ENCODE assay signal across 1 cellular context in the genomic region with DNA sequence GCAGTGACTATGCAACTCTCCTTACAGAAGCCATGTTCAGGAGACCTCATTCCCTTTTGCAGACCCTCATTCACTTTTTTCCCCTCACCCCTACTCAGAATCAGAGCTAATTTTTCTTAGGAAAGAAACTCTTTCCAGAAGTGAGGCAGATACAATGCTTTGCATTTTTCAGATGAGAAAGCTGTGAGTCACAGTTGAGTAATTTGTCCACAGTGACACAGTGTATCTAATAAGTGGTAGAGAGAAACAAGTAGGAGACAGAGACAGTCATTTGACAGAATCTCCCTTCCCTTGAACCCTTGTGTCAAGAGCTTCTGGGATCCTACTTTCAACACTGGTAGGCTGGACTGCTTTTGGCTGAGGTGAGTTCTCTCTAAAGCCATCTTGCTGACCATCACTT.
TF ChIP-seq lines count a peak whose summit lies in the region.

No MANE protein-coding gene starts in this region.

TF ChIP-seq in GM23338, 12 proteins besides CTCF, POLR2A, EP300 and RAD21:
- TF ChIP-seq, protein P1, sequence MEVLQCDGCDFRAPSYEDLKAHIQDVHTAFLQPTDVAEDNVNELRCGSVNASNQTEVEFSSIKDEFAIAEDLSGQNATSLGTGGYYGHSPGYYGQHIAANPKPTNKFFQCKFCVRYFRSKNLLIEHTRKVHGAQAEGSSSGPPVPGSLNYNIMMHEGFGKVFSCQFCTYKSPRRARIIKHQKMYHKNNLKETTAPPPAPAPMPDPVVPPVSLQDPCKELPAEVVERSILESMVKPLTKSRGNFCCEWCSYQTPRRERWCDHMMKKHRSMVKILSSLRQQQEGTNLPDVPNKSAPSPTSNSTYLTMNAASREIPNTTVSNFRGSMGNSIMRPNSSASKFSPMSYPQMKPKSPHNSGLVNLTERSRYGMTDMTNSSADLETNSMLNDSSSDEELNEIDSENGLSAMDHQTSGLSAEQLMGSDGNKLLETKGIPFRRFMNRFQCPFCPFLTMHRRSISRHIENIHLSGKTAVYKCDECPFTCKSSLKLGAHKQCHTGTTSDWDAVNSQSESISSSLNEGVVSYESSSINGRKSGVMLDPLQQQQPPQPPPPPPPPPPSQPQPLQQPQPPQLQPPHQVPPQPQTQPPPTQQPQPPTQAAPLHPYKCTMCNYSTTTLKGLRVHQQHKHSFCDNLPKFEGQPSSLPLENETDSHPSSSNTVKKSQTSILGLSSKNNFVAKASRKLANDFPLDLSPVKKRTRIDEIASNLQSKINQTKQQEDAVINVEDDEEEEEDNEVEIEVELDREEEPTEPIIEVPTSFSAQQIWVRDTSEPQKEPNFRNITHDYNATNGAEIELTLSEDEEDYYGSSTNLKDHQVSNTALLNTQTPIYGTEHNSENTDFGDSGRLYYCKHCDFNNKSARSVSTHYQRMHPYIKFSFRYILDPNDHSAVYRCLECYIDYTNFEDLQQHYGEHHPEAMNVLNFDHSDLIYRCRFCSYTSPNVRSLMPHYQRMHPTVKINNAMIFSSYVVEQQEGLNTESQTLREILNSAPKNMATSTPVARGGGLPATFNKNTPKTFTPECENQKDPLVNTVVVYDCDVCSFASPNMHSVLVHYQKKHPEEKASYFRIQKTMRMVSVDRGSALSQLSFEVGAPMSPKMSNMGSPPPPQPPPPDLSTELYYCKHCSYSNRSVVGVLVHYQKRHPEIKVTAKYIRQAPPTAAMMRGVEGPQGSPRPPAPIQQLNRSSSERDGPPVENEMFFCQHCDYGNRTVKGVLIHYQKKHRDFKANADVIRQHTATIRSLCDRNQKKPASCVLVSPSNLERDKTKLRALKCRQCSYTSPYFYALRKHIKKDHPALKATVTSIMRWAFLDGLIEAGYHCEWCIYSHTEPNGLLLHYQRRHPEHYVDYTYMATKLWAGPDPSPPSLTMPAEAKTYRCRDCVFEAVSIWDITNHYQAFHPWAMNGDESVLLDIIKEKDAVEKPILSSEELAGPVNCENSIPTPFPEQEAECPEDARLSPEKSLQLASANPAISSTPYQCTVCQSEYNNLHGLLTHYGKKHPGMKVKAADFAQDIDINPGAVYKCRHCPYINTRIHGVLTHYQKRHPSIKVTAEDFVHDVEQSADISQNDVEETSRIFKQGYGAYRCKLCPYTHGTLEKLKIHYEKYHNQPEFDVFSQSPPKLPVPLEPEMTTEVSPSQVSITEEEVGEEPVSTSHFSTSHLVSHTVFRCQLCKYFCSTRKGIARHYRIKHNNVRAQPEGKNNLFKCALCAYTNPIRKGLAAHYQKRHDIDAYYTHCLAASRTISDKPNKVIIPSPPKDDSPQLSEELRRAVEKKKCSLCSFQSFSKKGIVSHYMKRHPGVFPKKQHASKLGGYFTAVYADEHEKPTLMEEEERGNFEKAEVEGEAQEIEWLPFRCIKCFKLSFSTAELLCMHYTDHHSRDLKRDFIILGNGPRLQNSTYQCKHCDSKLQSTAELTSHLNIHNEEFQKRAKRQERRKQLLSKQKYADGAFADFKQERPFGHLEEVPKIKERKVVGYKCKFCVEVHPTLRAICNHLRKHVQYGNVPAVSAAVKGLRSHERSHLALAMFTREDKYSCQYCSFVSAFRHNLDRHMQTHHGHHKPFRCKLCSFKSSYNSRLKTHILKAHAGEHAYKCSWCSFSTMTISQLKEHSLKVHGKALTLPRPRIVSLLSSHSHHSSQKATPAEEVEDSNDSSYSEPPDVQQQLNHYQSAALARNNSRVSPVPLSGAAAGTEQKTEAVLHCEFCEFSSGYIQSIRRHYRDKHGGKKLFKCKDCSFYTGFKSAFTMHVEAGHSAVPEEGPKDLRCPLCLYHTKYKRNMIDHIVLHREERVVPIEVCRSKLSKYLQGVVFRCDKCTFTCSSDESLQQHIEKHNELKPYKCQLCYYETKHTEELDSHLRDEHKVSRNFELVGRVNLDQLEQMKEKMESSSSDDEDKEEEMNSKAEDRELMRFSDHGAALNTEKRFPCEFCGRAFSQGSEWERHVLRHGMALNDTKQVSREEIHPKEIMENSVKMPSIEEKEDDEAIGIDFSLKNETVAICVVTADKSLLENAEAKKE (CRISPR knock-in tag; IDR thresholded peaks at IDR 0.05), result no peak
- TF ChIP-seq, protein P2, sequence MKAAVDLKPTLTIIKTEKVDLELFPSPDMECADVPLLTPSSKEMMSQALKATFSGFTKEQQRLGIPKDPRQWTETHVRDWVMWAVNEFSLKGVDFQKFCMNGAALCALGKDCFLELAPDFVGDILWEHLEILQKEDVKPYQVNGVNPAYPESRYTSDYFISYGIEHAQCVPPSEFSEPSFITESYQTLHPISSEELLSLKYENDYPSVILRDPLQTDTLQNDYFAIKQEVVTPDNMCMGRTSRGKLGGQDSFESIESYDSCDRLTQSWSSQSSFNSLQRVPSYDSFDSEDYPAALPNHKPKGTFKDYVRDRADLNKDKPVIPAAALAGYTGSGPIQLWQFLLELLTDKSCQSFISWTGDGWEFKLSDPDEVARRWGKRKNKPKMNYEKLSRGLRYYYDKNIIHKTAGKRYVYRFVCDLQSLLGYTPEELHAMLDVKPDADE (IDR thresholded peaks at IDR 0.05), result no peak
- TF ChIP-seq, protein P3, sequence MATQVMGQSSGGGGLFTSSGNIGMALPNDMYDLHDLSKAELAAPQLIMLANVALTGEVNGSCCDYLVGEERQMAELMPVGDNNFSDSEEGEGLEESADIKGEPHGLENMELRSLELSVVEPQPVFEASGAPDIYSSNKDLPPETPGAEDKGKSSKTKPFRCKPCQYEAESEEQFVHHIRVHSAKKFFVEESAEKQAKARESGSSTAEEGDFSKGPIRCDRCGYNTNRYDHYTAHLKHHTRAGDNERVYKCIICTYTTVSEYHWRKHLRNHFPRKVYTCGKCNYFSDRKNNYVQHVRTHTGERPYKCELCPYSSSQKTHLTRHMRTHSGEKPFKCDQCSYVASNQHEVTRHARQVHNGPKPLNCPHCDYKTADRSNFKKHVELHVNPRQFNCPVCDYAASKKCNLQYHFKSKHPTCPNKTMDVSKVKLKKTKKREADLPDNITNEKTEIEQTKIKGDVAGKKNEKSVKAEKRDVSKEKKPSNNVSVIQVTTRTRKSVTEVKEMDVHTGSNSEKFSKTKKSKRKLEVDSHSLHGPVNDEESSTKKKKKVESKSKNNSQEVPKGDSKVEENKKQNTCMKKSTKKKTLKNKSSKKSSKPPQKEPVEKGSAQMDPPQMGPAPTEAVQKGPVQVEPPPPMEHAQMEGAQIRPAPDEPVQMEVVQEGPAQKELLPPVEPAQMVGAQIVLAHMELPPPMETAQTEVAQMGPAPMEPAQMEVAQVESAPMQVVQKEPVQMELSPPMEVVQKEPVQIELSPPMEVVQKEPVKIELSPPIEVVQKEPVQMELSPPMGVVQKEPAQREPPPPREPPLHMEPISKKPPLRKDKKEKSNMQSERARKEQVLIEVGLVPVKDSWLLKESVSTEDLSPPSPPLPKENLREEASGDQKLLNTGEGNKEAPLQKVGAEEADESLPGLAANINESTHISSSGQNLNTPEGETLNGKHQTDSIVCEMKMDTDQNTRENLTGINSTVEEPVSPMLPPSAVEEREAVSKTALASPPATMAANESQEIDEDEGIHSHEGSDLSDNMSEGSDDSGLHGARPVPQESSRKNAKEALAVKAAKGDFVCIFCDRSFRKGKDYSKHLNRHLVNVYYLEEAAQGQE (IDR thresholded peaks at IDR 0.05; ENCODE audit: unreplicated experiment), result no peak
- TF ChIP-seq ZNF331 (CRISPR knock-in tag; IDR thresholded peaks at IDR 0.05; ENCODE audit: low read depth) (no peak), EZH2phosphoT487 (IDR thresholded peaks at IDR 0.05; ENCODE audit: unreplicated experiment) (no peak), POLR2AphosphoS5 (IDR thresholded peaks at IDR 0.05; ENCODE audit: low read depth) (no peak)
TF ChIP-seq in GM23338: peak in this region for 0.
